ENCODE assay signal across 8 cellular contexts in genomic region chr3:158801696-158802398, GRCh38. TPM values are rescaled to one million over a fixed set of nuclear protein-coding genes. Genes with fewer than 3 reads are reported as not detected.
DNase-seq lines count a peak whose midpoint lies in the region; ATAC-seq and TF ChIP-seq lines count a peak whose summit lies in the region.

TSS of gene MFSD1 (plus strand) at chr3:158802054. CDS start at chr3:158802153, 99 bp downstream.

- DNase-seq in BJ (ENCODE audit: low read depth) = peak; percentile 55
- DNase-seq in NCI-H526 (lab: John Stamatoyannopoulos, UW) = peak; percentile 69 to 91
- DNase-seq in activated CD4-positive, alpha-beta T cell treated with anti-CD3 and anti-CD28 coated beads for 48 hours = peak; percentile 91
- peak; percentile 94 for DNase-seq in kidney tubule cell (ENCODE audit: low spot score)
- peak; percentile 62 to 84 (median 78) for DNase-seq in stimulated activated CD4-positive, alpha-beta T cell treated with anti-CD3 and anti-CD28 coated beads, Interleukin-1b, Interleukin-23, amount 100 ng/mL, for 24 hours (ENCODE audit: low read depth in 4 of 4, low spot score in 1 of 4)

- H3K4me3 ChIP-seq in BJ (ENCODE audit: low read depth, low read length) = peak within 1 kb of the TSS; percentile 70

- ATAC-seq in GM19324 (IDR thresholded peaks at IDR 0.05; ENCODE audit: low FRiP score, unreplicated experiment) = peak; percentile 99
- ATAC-seq in HG03460 (IDR thresholded peaks at IDR 0.05; ENCODE audit: unreplicated experiment) = peak; percentile 98

- POLR2A ChIA-PET in BJ (lab: Charles Lee) = interaction anchor here (0.8 to 0.9 kb wide), 2 partner anchors 92 to 130 kb away, joined by 3 read pairs; partner anchors contain the start of gene LXN

- CTCF ChIA-PET in BJ (lab: Yijun Ruan, JAX) = interaction anchor here (0.8 to 4.2 kb wide), 10 partner anchors 9 to 458 kb away, joined by 3 to 33 read pairs (median 4); partner anchors contain the start of gene GFM1

- TF ChIP-seq CTCF in BJ (IDR thresholded peaks at IDR 0.05; ENCODE audit: insufficient read depth, low read depth, low read length) = no peak

- H3K36me3 ChIP-seq in BJ (ENCODE audit: control insufficient read depth, insufficient read depth, low read length) = no peaks in the 10 kb centered on the region

- H3K27ac ChIP-seq in cingulate gyrus (ENCODE audit: low read depth, low read length) = peak within 1 kb of the TSS; percentile 81

- no peaks in the 10 kb centered on the region for H3K27me3 ChIP-seq in BJ (ENCODE audit: control insufficient read depth, insufficient read depth, low read length)

RNA-seq across cellular contexts. Expression of gene MFSD1, which starts in this region (rescaled TPM):
- polyA plus RNA-seq in BJ (2011; rRNA removed) = 69.8 and 94.7 TPM in 2 replicates
- polyA minus RNA-seq in BJ (2011; rRNA and poly(A)+ RNA removed) = 29.4 and 42.1 TPM in 2 replicates

Comparison
In these comparisons a context has a peak if more than half of its experiments do, and no peak if none do; other contexts are left out.
1. Peak in every context shown above with its lines: DNase-seq, ATAC-seq, H3K4me3 ChIP-seq and H3K27ac ChIP-seq.